Comparison of ENCODE assay signal across 1 cellular context in genomic region chr20:58668901-58669286, GRCh38.
TF ChIP-seq lines count a peak whose summit lies in the region.

No MANE protein-coding gene starts in this region.

TF ChIP-seq in GM23338, 12 proteins besides CTCF, POLR2A, EP300 and RAD21 (continued from another document):
- TF ChIP-seq, protein P1, sequence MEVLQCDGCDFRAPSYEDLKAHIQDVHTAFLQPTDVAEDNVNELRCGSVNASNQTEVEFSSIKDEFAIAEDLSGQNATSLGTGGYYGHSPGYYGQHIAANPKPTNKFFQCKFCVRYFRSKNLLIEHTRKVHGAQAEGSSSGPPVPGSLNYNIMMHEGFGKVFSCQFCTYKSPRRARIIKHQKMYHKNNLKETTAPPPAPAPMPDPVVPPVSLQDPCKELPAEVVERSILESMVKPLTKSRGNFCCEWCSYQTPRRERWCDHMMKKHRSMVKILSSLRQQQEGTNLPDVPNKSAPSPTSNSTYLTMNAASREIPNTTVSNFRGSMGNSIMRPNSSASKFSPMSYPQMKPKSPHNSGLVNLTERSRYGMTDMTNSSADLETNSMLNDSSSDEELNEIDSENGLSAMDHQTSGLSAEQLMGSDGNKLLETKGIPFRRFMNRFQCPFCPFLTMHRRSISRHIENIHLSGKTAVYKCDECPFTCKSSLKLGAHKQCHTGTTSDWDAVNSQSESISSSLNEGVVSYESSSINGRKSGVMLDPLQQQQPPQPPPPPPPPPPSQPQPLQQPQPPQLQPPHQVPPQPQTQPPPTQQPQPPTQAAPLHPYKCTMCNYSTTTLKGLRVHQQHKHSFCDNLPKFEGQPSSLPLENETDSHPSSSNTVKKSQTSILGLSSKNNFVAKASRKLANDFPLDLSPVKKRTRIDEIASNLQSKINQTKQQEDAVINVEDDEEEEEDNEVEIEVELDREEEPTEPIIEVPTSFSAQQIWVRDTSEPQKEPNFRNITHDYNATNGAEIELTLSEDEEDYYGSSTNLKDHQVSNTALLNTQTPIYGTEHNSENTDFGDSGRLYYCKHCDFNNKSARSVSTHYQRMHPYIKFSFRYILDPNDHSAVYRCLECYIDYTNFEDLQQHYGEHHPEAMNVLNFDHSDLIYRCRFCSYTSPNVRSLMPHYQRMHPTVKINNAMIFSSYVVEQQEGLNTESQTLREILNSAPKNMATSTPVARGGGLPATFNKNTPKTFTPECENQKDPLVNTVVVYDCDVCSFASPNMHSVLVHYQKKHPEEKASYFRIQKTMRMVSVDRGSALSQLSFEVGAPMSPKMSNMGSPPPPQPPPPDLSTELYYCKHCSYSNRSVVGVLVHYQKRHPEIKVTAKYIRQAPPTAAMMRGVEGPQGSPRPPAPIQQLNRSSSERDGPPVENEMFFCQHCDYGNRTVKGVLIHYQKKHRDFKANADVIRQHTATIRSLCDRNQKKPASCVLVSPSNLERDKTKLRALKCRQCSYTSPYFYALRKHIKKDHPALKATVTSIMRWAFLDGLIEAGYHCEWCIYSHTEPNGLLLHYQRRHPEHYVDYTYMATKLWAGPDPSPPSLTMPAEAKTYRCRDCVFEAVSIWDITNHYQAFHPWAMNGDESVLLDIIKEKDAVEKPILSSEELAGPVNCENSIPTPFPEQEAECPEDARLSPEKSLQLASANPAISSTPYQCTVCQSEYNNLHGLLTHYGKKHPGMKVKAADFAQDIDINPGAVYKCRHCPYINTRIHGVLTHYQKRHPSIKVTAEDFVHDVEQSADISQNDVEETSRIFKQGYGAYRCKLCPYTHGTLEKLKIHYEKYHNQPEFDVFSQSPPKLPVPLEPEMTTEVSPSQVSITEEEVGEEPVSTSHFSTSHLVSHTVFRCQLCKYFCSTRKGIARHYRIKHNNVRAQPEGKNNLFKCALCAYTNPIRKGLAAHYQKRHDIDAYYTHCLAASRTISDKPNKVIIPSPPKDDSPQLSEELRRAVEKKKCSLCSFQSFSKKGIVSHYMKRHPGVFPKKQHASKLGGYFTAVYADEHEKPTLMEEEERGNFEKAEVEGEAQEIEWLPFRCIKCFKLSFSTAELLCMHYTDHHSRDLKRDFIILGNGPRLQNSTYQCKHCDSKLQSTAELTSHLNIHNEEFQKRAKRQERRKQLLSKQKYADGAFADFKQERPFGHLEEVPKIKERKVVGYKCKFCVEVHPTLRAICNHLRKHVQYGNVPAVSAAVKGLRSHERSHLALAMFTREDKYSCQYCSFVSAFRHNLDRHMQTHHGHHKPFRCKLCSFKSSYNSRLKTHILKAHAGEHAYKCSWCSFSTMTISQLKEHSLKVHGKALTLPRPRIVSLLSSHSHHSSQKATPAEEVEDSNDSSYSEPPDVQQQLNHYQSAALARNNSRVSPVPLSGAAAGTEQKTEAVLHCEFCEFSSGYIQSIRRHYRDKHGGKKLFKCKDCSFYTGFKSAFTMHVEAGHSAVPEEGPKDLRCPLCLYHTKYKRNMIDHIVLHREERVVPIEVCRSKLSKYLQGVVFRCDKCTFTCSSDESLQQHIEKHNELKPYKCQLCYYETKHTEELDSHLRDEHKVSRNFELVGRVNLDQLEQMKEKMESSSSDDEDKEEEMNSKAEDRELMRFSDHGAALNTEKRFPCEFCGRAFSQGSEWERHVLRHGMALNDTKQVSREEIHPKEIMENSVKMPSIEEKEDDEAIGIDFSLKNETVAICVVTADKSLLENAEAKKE (CRISPR knock-in tag; IDR thresholded peaks at IDR 0.05): no peak
- TF ChIP-seq STAT1 (IDR thresholded peaks at IDR 0.05; ENCODE audit: unreplicated experiment): no peak
- TF ChIP-seq ZNF331 (CRISPR knock-in tag; IDR thresholded peaks at IDR 0.05; ENCODE audit: low read depth): no peak
- TF ChIP-seq, protein P2, sequence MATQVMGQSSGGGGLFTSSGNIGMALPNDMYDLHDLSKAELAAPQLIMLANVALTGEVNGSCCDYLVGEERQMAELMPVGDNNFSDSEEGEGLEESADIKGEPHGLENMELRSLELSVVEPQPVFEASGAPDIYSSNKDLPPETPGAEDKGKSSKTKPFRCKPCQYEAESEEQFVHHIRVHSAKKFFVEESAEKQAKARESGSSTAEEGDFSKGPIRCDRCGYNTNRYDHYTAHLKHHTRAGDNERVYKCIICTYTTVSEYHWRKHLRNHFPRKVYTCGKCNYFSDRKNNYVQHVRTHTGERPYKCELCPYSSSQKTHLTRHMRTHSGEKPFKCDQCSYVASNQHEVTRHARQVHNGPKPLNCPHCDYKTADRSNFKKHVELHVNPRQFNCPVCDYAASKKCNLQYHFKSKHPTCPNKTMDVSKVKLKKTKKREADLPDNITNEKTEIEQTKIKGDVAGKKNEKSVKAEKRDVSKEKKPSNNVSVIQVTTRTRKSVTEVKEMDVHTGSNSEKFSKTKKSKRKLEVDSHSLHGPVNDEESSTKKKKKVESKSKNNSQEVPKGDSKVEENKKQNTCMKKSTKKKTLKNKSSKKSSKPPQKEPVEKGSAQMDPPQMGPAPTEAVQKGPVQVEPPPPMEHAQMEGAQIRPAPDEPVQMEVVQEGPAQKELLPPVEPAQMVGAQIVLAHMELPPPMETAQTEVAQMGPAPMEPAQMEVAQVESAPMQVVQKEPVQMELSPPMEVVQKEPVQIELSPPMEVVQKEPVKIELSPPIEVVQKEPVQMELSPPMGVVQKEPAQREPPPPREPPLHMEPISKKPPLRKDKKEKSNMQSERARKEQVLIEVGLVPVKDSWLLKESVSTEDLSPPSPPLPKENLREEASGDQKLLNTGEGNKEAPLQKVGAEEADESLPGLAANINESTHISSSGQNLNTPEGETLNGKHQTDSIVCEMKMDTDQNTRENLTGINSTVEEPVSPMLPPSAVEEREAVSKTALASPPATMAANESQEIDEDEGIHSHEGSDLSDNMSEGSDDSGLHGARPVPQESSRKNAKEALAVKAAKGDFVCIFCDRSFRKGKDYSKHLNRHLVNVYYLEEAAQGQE (IDR thresholded peaks at IDR 0.05; ENCODE audit: unreplicated experiment): no peak
- no peak for TF ChIP-seq NANOG (IDR thresholded peaks at IDR 0.05; ENCODE audit: borderline replicate concordance)
- no peak for TF ChIP-seq EZH2phosphoT487 (IDR thresholded peaks at IDR 0.05; ENCODE audit: unreplicated experiment)
